Comparison of ENCODE assay signal across 8 cellular contexts in genomic region chr17:58112970-58113631, GRCh38. TPM values are rescaled to one million over a fixed set of nuclear protein-coding genes. Genes with fewer than 3 reads are reported as not detected.
DNase-seq lines count a peak whose midpoint lies in the region; ATAC-seq and TF ChIP-seq lines count a peak whose summit lies in the region.

No MANE protein-coding gene starts in this region.

- peaks cover 48% of the 10 kb centered on the region for H3K27me3 Mint-ChIP-seq in activated naive CD4-positive, alpha-beta T cell treated with anti-CD3 and anti-CD28 coated beads, Interleukin-2, amount 10 ng/mL, durations not matched to agents 7 days and 5 days
- H3K27me3 Mint-ChIP-seq in progenitor cell of endocrine pancreas = peaks cover 27% of the 10 kb centered on the region

- H3K9me3 ChIP-seq in uterus = no peaks in the 10 kb centered on the region

- CTCF ChIA-PET in activated naive CD4-positive, alpha-beta T cell treated with anti-CD3 and anti-CD28 coated beads, Interleukin-2, amount 10 ng/mL, durations not matched to agents 7 days and 5 days (lab: Charles Lee) = interaction anchor here (0.6 to 3.1 kb wide), 18 partner anchors 11 to 329 kb away, joined by 3 to 13 read pairs (median 4); no protein-coding TSS in a partner anchor

- H3K27ac ChIP-seq in uterus = no peak overlapping the region

- H3K36me3 Mint-ChIP-seq in activated naive CD4-positive, alpha-beta T cell treated with anti-CD3 and anti-CD28 coated beads, Interleukin-2, amount 10 ng/mL, durations not matched to agents 7 days and 5 days = no peaks in the 10 kb centered on the region
- no peaks in the 10 kb centered on the region for H3K36me3 Mint-ChIP-seq in progenitor cell of endocrine pancreas (ENCODE audit: insufficient read depth)

- no peak overlapping the region for H3K4me3 ChIP-seq in uterus

- DNase-seq in GM03348 (ENCODE audit: low spot score) = peak; percentile 81
- peak; percentile 76 for DNase-seq in NCI-H1105 (lab: John Stamatoyannopoulos, UW)
- peak; percentile 91 for DNase-seq in activated naive CD4-positive, alpha-beta T cell treated with anti-CD3 and anti-CD28 coated beads, Interleukin-2, amount 10 ng/mL, durations not matched to agents 7 days and 5 days
- DNase-seq in head of caudate nucleus = peak; percentile 50 to 94 (median 86)
- peak; percentile 78 for DNase-seq in progenitor cell of endocrine pancreas (ENCODE audit: low spot score, unreplicated experiment)
- peak; percentile 76 to 77 for DNase-seq in uterus

- H3K4me1 ChIP-seq in uterus = no peaks in the 10 kb centered on the region

- H3K27ac Mint-ChIP-seq in activated naive CD4-positive, alpha-beta T cell treated with anti-CD3 and anti-CD28 coated beads, Interleukin-2, amount 10 ng/mL, durations not matched to agents 7 days and 5 days = no peak overlapping the region
- no peak overlapping the region for H3K27ac Mint-ChIP-seq in progenitor cell of endocrine pancreas

- no peaks in the 10 kb centered on the region for H3K27me3 ChIP-seq in uterus

- H3K36me3 ChIP-seq in uterus = no peaks in the 10 kb centered on the region

- no peaks in the 10 kb centered on the region for H3K9me3 Mint-ChIP-seq in activated naive CD4-positive, alpha-beta T cell treated with anti-CD3 and anti-CD28 coated beads, Interleukin-2, amount 10 ng/mL, durations not matched to agents 7 days and 5 days
- no peaks in the 10 kb centered on the region for H3K9me3 Mint-ChIP-seq in progenitor cell of endocrine pancreas (ENCODE audit: low read depth)

- no peak for TF ChIP-seq POLR2A in uterus (IDR thresholded peaks at IDR 0.05)

- intact Hi-C loops in head of caudate nucleus (cut with DNase I) (loop anchor here (5.0 kb wide), 1 partner anchor 256 kb away; no protein-coding TSS in a partner anchor), uterus (cut with DNase I; ENCODE audit: low total_unique reads) (no loop called here)

- H3K4me1 Mint-ChIP-seq in activated naive CD4-positive, alpha-beta T cell treated with anti-CD3 and anti-CD28 coated beads, Interleukin-2, amount 10 ng/mL, durations not matched to agents 7 days and 5 days = no peaks in the 10 kb centered on the region
- H3K4me1 Mint-ChIP-seq in progenitor cell of endocrine pancreas (ENCODE audit: low read depth) = peaks cover 6% of the 10 kb centered on the region

- TF ChIP-seq CTCF in progenitor cell of endocrine pancreas (IDR thresholded peaks at IDR 0.05; ENCODE audit: unreplicated experiment) = peak; percentile 92
- peak; percentile 83 to 93 (median 92) for TF ChIP-seq CTCF in uterus (IDR thresholded peaks at IDR 0.05)

- no peak overlapping the region for H3K4me3 Mint-ChIP-seq in activated naive CD4-positive, alpha-beta T cell treated with anti-CD3 and anti-CD28 coated beads, Interleukin-2, amount 10 ng/mL, durations not matched to agents 7 days and 5 days
- H3K4me3 Mint-ChIP-seq in progenitor cell of endocrine pancreas (ENCODE audit: low read depth) = no peak overlapping the region

- ATAC-seq in SK-N-SH treated with all-trans-retinoic acid at 6 μM for 48 hours (peak; percentile 89), GM21381 (IDR thresholded peaks at IDR 0.05; ENCODE audit: unreplicated experiment) (no peak)

TF ChIP-seq in SK-N-SH treated with all-trans-retinoic acid at 6 μM for 48 hours, 23 proteins besides CTCF, POLR2A, EP300 and RAD21:
- no peak for TF ChIP-seq ZFP3 (CRISPR knock-in tag; IDR thresholded peaks at IDR 0.05)
- TF ChIP-seq ZNF70 (CRISPR knock-in tag; IDR thresholded peaks at IDR 0.05) = no peak
- no peak for TF ChIP-seq CSRNP3 (CRISPR knock-in tag; IDR thresholded peaks at IDR 0.05)
- TF ChIP-seq CSDC2 (CRISPR knock-in tag; IDR thresholded peaks at IDR 0.05) = no peak
- no peak for TF ChIP-seq OSR1 (CRISPR knock-in tag; IDR thresholded peaks at IDR 0.05)
- no peak for TF ChIP-seq BACH2 (CRISPR knock-in tag; IDR thresholded peaks at IDR 0.05; ENCODE audit: borderline replicate concordance)
- TF ChIP-seq SNAI2 (CRISPR knock-in tag; IDR thresholded peaks at IDR 0.05) = no peak
- no peak for TF ChIP-seq ZFP30 (CRISPR knock-in tag; IDR thresholded peaks at IDR 0.05)
- no peak for TF ChIP-seq ZNF8 (CRISPR knock-in tag; IDR thresholded peaks at IDR 0.05)
- TF ChIP-seq PPARA (CRISPR knock-in tag; IDR thresholded peaks at IDR 0.05; ENCODE audit: borderline replicate concordance) = no peak

RNA-seq across cellular contexts. Expression of gene DYNLL2, which starts 29.9 kb away (rescaled TPM):
- total RNA-seq in progenitor cell of endocrine pancreas (50.9 and 51.6 TPM in 2 replicates), uterus (10 to 100 TPM in 3 of 4 donors, 1 to 10 TPM in 1; 6.1 to 37.8 (median 23.2) TPM)

RNA-seq across cellular contexts. Expression of gene OR4D1, which starts 35.1 kb away (rescaled TPM):
- total RNA-seq in progenitor cell of endocrine pancreas (not detected in 2 replicates), uterus (not detected)

RNA-seq across cellular contexts. Expression of gene OR4D2, which starts 53.7 kb away (rescaled TPM):
- total RNA-seq in progenitor cell of endocrine pancreas = not detected in 2 replicates
- not detected for total RNA-seq in uterus
